8 cellular contexts compared by ENCODE assay signal in genomic region chr2:64767670-64768425, GRCh38.
A peak's percentile ranks its signal among the peaks of the same experiment; 100 is the strongest.
DNase-seq lines count a peak whose midpoint lies in the region; ATAC-seq, FAIRE-seq and TF ChIP-seq lines count a peak whose summit lies in the region.

No MANE protein-coding gene starts in this region.

- under 1% methylated on average over 21 of the region's 65 CpGs for WGBS in HepG2 (ENCODE audit: low lambda C conversion rate)

- no peaks in the 10 kb centered on the region for H3K36me3 ChIP-seq in BLaER1 treated with 17β-estradiol and CSF1 and Interleukin-3, amounts not matched to agents 10 nM and 100 nM
- no peaks in the 10 kb centered on the region for H3K36me3 ChIP-seq in HepG2 (replicated peaks in 1 of 2; ENCODE audit: control insufficient read depth in 1 of 2, insufficient read depth in 2 of 2, low read length in 2 of 2)

- H3K4me2 ChIP-seq in BLaER1 treated with 17β-estradiol and CSF1 and Interleukin-3, amounts not matched to agents 10 nM and 100 nM = peak overlapping the region; percentile 86 to 98 (median 95)
- peak overlapping the region; percentile 78 for H3K4me2 ChIP-seq in HepG2 (ENCODE audit: low read depth, low read length)

- in situ Hi-C loops in HepG2 (cut with HindIII; ENCODE audit: extremely low pct_ligation_motif_present, low pct_unique_long_range_greater_than_20kb) = no loop called here

- CTCF ChIA-PET in HepG2 (lab: Yijun Ruan, JAX; ENCODE audit: low intra/inter-chr PET ratio, low total read pairs) = no interaction called here

- H3K9me3 ChIP-seq in BLaER1 treated with 17β-estradiol and CSF1 and Interleukin-3, amounts not matched to agents 10 nM and 100 nM (replicated peaks in 1 of 11) = 0 out of 22 replicates have a peak, but pooled peaks cover 0 to 3% (median 0%) of the 10 kb centered on the region in 11 experiments
- no peaks in the 10 kb centered on the region for H3K9me3 ChIP-seq in HepG2 (ENCODE audit: low read length)

- no peak for FAIRE-seq in HepG2 (lab: Jason Lieb, UNC)

- no peaks in the 10 kb centered on the region for H4K20me1 ChIP-seq in BLaER1 treated with 17β-estradiol and CSF1 and Interleukin-3, amounts not matched to agents 10 nM and 100 nM
- no peaks in the 10 kb centered on the region for H4K20me1 ChIP-seq in HepG2 (ENCODE audit: insufficient read depth, low read length)

- DNase-seq in NCI-H446 treated with DMSO at 0.1 percent for 48 hours (lab: John Stamatoyannopoulos, UW) (peak; percentile 12), coronary artery (ENCODE audit: low spot score) (peak; percentile 92), HepG2 (ENCODE audit: low spot score) (peak; percentile 54)
- peak; percentile 81 for DNase-seq in activated CD4-positive, alpha-beta T cell treated with anti-CD3 and anti-CD28 coated beads for 48 hours
- DNase-seq in stimulated activated CD4-positive, alpha-beta T cell treated with anti-CD3 and anti-CD28 coated beads, Interleukin-2, amount 100 ng/mL, for 48 hours = peak; percentile 56 to 57

- H3K27ac ChIP-seq in BLaER1 treated with 17β-estradiol and CSF1 and Interleukin-3, amounts not matched to agents 10 nM and 100 nM = peak overlapping the region; percentile 52 to 82 (median 76)
- H3K27ac ChIP-seq in coronary artery (peak overlapping the region; percentile 96 to 100), HepG2 (ENCODE audit: extremely low read length, insufficient read depth, low read length) (no peak overlapping the region)

- TF ChIP-seq RAD21 in HepG2 (CRISPR knock-in tag; IDR thresholded peaks at IDR 0.05) = no peak; the same call in 1 of the 2 replicates

- POLR2A ChIA-PET in HepG2 (lab: Yijun Ruan, JAX) = interaction anchor here (1.0 to 1.6 kb wide), 4 partner anchors 16 to 116 kb away, joined by 3 to 15 read pairs (median 6); partner anchors contain the start of gene SERTAD2

- H3K79me2 ChIP-seq in HepG2 (ENCODE audit: insufficient read depth, low read length) = no peaks in the 10 kb centered on the region

- peak; percentile 82 for TF ChIP-seq POLR2A in GM19193 (IDR thresholded peaks at IDR 0.05; ENCODE audit: extremely low read depth, insufficient read depth, insufficient read length)
- TF ChIP-seq POLR2A in HepG2 (IDR thresholded peaks at IDR 0.05; ENCODE audit: insufficient read depth in 1 of 2, low read depth in 2 of 2, low read length in 2 of 2) = no peak

- H3K4me1 ChIP-seq in BLaER1 treated with 17β-estradiol and CSF1 and Interleukin-3, amounts not matched to agents 10 nM and 100 nM = peaks cover 21 to 50% (median 34%) of the 10 kb centered on the region in 10 experiments
- peaks cover 41% of the 10 kb centered on the region for H3K4me1 ChIP-seq in HepG2 (ENCODE audit: insufficient read depth, low read length)

- no peak for TF ChIP-seq EP300 in HepG2 (IDR thresholded peaks at IDR 0.05; ENCODE audit: low read depth in 2 of 2, low read length in 2 of 2)
- no peak for TF ChIP-seq EP300 in HepG2 (CRISPR knock-in tag; IDR thresholded peaks at IDR 0.05; ENCODE audit: borderline replicate concordance)

- H3K9ac ChIP-seq in BLaER1 treated with 17β-estradiol and CSF1 and Interleukin-3, amounts not matched to agents 10 nM and 100 nM = peak overlapping the region; percentile 75 to 88 (median 82)
- H3K9ac ChIP-seq in HepG2 (ENCODE audit: insufficient read depth, low read depth, low read length) = peak overlapping the region; percentile 47

- no peak overlapping the region for H2AFZ ChIP-seq in HepG2 (ENCODE audit: low read length)

- no peaks in the 10 kb centered on the region; a peak in 3 of 22 replicates for H3K27me3 ChIP-seq in BLaER1 treated with 17β-estradiol and CSF1 and Interleukin-3, amounts not matched to agents 10 nM and 100 nM
- peaks cover 2 to 66% of the 10 kb centered on the region in 2 experiments; a peak in 4 of 5 replicates for H3K27me3 ChIP-seq in HepG2 (ENCODE audit: control insufficient read depth in 1 of 2, insufficient read depth in 2 of 2, low read length in 2 of 2)

- intact Hi-C loops in HepG2 (cut with micrococcal nuclease; ENCODE audit: unreplicated experiment) = no loop called here

- no TSS peak for BruUV-seq in HepG2 (replicated peaks; lab: Mats Ljungman, UMichigan)

- TF ChIP-seq CTCF in coronary artery (IDR thresholded peaks at IDR 0.05) (peak; percentile 10), HepG2 (CRISPR knock-in tag; IDR thresholded peaks at IDR 0.05) (peak; percentile 49)

- peak overlapping the region; percentile 69 to 81 (median 76) for H3K4me3 ChIP-seq in BLaER1 treated with 17β-estradiol and CSF1 and Interleukin-3, amounts not matched to agents 10 nM and 100 nM
- peak overlapping the region; percentile 80 for H3K4me3 ChIP-seq in coronary artery
- peak overlapping the region; percentile 58 to 75 (median 69) for H3K4me3 ChIP-seq in HepG2 (replicated peaks in 1 of 3; ENCODE audit: insufficient read depth in 1 of 3, low read depth in 2 of 3, low read length in 3 of 3)

- peak; percentile 76 for ATAC-seq in HG03378 (IDR thresholded peaks at IDR 0.05; ENCODE audit: unreplicated experiment)
- peak; percentile 87 for ATAC-seq in HepG2

TF ChIP-seq in HepG2, 621 proteins besides CTCF, POLR2A, EP300 and RAD21 (continues in another document):
- no peak for TF ChIP-seq ZNF17 (CRISPR knock-in tag; IDR thresholded peaks at IDR 0.05)
- TF ChIP-seq ZNF501 (CRISPR knock-in tag; IDR thresholded peaks at IDR 0.05) = 0 out of 2 replicates have a peak, but pooled peaks have one; percentile 56
- TF ChIP-seq ZNF713 (CRISPR knock-in tag; IDR thresholded peaks at IDR 0.05) = no peak
- TF ChIP-seq SRSF9 (IDR thresholded peaks at IDR 0.05; ENCODE audit: borderline replicate concordance, insufficient read depth, low read depth, low read length, poor library complexity, severe bottlenecking) = no peak
- TF ChIP-seq ZNF704 (CRISPR knock-in tag; IDR thresholded peaks at IDR 0.05; ENCODE audit: borderline replicate concordance) = 0 out of 2 replicates have a peak, but pooled peaks have one; percentile 42
- TF ChIP-seq MXD3 (CRISPR knock-in tag; IDR thresholded peaks at IDR 0.05) = peak; percentile 73
- TF ChIP-seq TFDP1 (CRISPR knock-in tag; IDR thresholded peaks at IDR 0.05; ENCODE audit: borderline replicate concordance) = peak; percentile 34; the same call in 1 of the 2 replicates
- no peak for TF ChIP-seq MED8 (CRISPR knock-in tag; IDR thresholded peaks at IDR 0.05; ENCODE audit: insufficient replicate concordance)
- no peak for TF ChIP-seq MAF1 (CRISPR knock-in tag; IDR thresholded peaks at IDR 0.05; ENCODE audit: borderline replicate concordance)
- TF ChIP-seq ZNF878 (CRISPR knock-in tag; IDR thresholded peaks at IDR 0.05) = no peak
- no peak for TF ChIP-seq KMT2B (CRISPR knock-in tag; IDR thresholded peaks at IDR 0.05)
- TF ChIP-seq NFRKB (IDR thresholded peaks at IDR 0.05) = no peak
- TF ChIP-seq SRSF4 (IDR thresholded peaks at IDR 0.05; ENCODE audit: low read depth, low read length, poor library complexity, severe bottlenecking) = no peak
- TF ChIP-seq ARID3A (IDR thresholded peaks at IDR 0.05; ENCODE audit: low read depth, low read length) = no peak

Comparison
In these comparisons a context has a peak if more than half of its experiments do, and no peak if none do; other contexts are left out.
1. DNase-seq: peak in every context shown above with its lines; median percentile 92 in coronary artery; 81 in activated CD4-positive, alpha-beta T cell treated with anti-CD3 and anti-CD28 coated beads for 48 hours; 56 in stimulated activated CD4-positive, alpha-beta T cell treated with anti-CD3 and anti-CD28 coated beads, Interleukin-2, amount 100 ng/mL, for 48 hours; 54 in HepG2; 12 in NCI-H446 treated with DMSO at 0.1 percent for 48 hours.